Comparison of ENCODE assay signal across 12 cellular contexts in genomic region chr1:59375321-59376220, GRCh38.
A peak's percentile ranks its signal among the peaks of the same experiment; 100 is the strongest.
DNase-seq lines count a peak whose midpoint lies in the region; ATAC-seq and TF ChIP-seq lines count a peak whose summit lies in the region.
"Had no signal": no experiment of that assay in that cellular context is flagged by ENCODE, and none has a peak within 500 bp of the region (broad histone marks: within the 10 kb centered on the region; RNA-seq: fewer than 3 reads in every experiment).

No MANE protein-coding gene starts in this region.

- no peak for ATAC-seq in stimulated activated memory B cell treated with anti-CD40 and anti-IgM and Interleukin-4, amounts not matched to agents 10 μg/mL and 1 μg/mL and 100 μg/mL, for 72 hours
- no peak for ATAC-seq in HG03159 (IDR thresholded peaks at IDR 0.05; ENCODE audit: unreplicated experiment)
- ATAC-seq in HG03139 (IDR thresholded peaks at IDR 0.05; ENCODE audit: unreplicated experiment), result no peak
- ATAC-seq: lower lobe of right lung had no signal

- no peak overlapping the region for H3K4me3 Mint-ChIP-seq in stimulated activated memory B cell treated with anti-CD40 and anti-IgM and Interleukin-4, amounts not matched to agents 10 μg/mL and 1 μg/mL and 100 μg/mL, for 72 hours

- no peaks in the 10 kb centered on the region for H3K9me3 ChIP-seq in GM23248 (ENCODE audit: low read depth)
- no peaks in the 10 kb centered on the region for H3K9me3 ChIP-seq in SK-N-SH
- H3K9me3 ChIP-seq: lower lobe of right lung had no signal

- TF ChIP-seq EP300 in SK-N-SH (IDR thresholded peaks at IDR 0.05; ENCODE audit: borderline replicate concordance in 1 of 2, low read depth in 1 of 2, low read length in 1 of 2), result peak in 1 of 2 experiments; percentile 80; a peak in 2 of 4 replicates

- peak; percentile 99 for DNase-seq in GM23248
- DNase-seq in SK-N-SH, result no peak
- DNase-seq in fibroblast of the conjunctiva (ENCODE audit: low read depth), result peak; percentile 87
- DNase-seq in skeletal muscle cell (ENCODE audit: low read depth), result peak; percentile 98
- no peak for DNase-seq in NCI-H1694 treated with DMSO at 0.1 percent for 48 hours (lab: John Stamatoyannopoulos, UW)
- DNase-seq: dorsolateral prefrontal cortex; lower lobe of right lung; NCI-H2081 treated with DMSO at 0.1 percent for 48 hours; stimulated activated CD4-positive, alpha-beta T cell treated with anti-CD3 and anti-CD28 coated beads, Interleukin-1b, Interleukin-23, amount 100 ng/mL, for 48 hours had no signal

- WGBS in GM23248 (ENCODE audit: low coverage in 1 of 2, low lambda C conversion rate in 2 of 2, missing lambda C conversion rate in 2 of 2), 2 experiments, result 51 to 52% methylated on average over 6 of the region's 6 CpGs
- WGBS in SK-N-SH (ENCODE audit: low lambda C conversion rate), result 59% methylated on average over 6 of the region's 6 CpGs

- no peak for TF ChIP-seq CTCF in SK-N-SH (IDR thresholded peaks at IDR 0.05)

- H3K36me3 Mint-ChIP-seq in stimulated activated memory B cell treated with anti-CD40 and anti-IgM and Interleukin-4, amounts not matched to agents 10 μg/mL and 1 μg/mL and 100 μg/mL, for 72 hours, result peaks cover 27% of the 10 kb centered on the region

- H3K36me3 ChIP-seq in GM23248 (ENCODE audit: low read depth) (no peaks in the 10 kb centered on the region), SK-N-SH (replicated peaks in 1 of 2; ENCODE audit: control insufficient read depth in 1 of 2, insufficient read depth in 2 of 2, low read length in 1 of 2) (no peaks in the 10 kb centered on the region)
- H3K36me3 ChIP-seq: lower lobe of right lung had no signal

- peaks cover 22% of the 10 kb centered on the region for H3K4me1 ChIP-seq in GM23248 (ENCODE audit: insufficient read depth)
- peaks cover 0 to 5% of the 10 kb centered on the region in 2 experiments; a peak in 1 of 4 replicates for H3K4me1 ChIP-seq in SK-N-SH (ENCODE audit: control insufficient read depth in 1 of 2, insufficient read depth in 2 of 2, low read depth in 1 of 2, low read length in 1 of 2)
- H3K4me1 ChIP-seq: lower lobe of right lung had no signal

- H3K9me3 Mint-ChIP-seq in stimulated activated memory B cell treated with anti-CD40 and anti-IgM and Interleukin-4, amounts not matched to agents 10 μg/mL and 1 μg/mL and 100 μg/mL, for 72 hours, result peaks cover 6% of the 10 kb centered on the region

- CTCF ChIA-PET in SK-N-SH (lab: Yijun Ruan, JAX), result interaction anchor here (0.8 kb wide), 1 partner anchor 323 kb away, joined by 3 read pairs; no protein-coding TSS in a partner anchor

- H3K79me2 ChIP-seq in GM23248 (ENCODE audit: insufficient read depth), result no peaks in the 10 kb centered on the region
- no peaks in the 10 kb centered on the region for H3K79me2 ChIP-seq in SK-N-SH (ENCODE audit: insufficient read depth)

- TF ChIP-seq RAD21 in SK-N-SH (IDR thresholded peaks at IDR 0.05; ENCODE audit: low read length), result no peak

- H3F3A ChIP-seq in GM23248 (ENCODE audit: insufficient read depth) (peaks cover 16% of the 10 kb centered on the region), SK-N-SH (replicated peaks; ENCODE audit: insufficient read depth) (peaks cover 15% of the 10 kb centered on the region)

- H4K20me1 ChIP-seq in GM23248 (ENCODE audit: insufficient read depth) (no peaks in the 10 kb centered on the region), SK-N-SH (ENCODE audit: insufficient read depth) (no peaks in the 10 kb centered on the region)

- no peaks in the 10 kb centered on the region for H3K27me3 ChIP-seq in GM23248 (replicated peaks; ENCODE audit: insufficient read depth)
- H3K27me3 ChIP-seq in SK-N-SH (ENCODE audit: insufficient read depth), result no peaks in the 10 kb centered on the region
- H3K27me3 ChIP-seq: dorsolateral prefrontal cortex had no signal

- peak overlapping the region; percentile 53 for H2AFZ ChIP-seq in GM23248
- H2AFZ ChIP-seq in SK-N-SH (ENCODE audit: low read depth), result 0 out of 2 replicates have a peak overlapping the region, but pooled peaks have one; percentile 20

- no peaks in the 10 kb centered on the region for H3K9me2 ChIP-seq in GM23248 (ENCODE audit: insufficient read depth)
- H3K9me2 ChIP-seq in SK-N-SH, result no peaks in the 10 kb centered on the region

- no peaks in the 10 kb centered on the region for H3K27me3 Mint-ChIP-seq in stimulated activated memory B cell treated with anti-CD40 and anti-IgM and Interleukin-4, amounts not matched to agents 10 μg/mL and 1 μg/mL and 100 μg/mL, for 72 hours

- H3K27ac ChIP-seq in GM23248, result peak overlapping the region; percentile 83
- peak overlapping the region; percentile 77 to 91; a peak in 3 of 4 replicates for H3K27ac ChIP-seq in SK-N-SH (ENCODE audit: low read depth in 2 of 2, low read length in 1 of 2)
- H3K27ac ChIP-seq: dorsolateral prefrontal cortex, lower lobe of right lung had no signal

- H3K4me2 ChIP-seq in GM23248 (ENCODE audit: unreplicated experiment) (peak overlapping the region; percentile 80), SK-N-SH (peak overlapping the region; percentile 53; the same call in 1 of the 2 replicates)

- peak overlapping the region; percentile 52 for H3K9ac ChIP-seq in GM23248
- H3K9ac ChIP-seq in SK-N-SH, result peak overlapping the region; percentile 35; the same call in 1 of the 2 replicates

- H3K4me3 ChIP-seq in GM23248 (peak overlapping the region; percentile 27; the same call in 1 of the 2 replicates), SK-N-SH (ENCODE audit: low read depth in 2 of 2, low read length in 1 of 2) (no peak overlapping the region), skeletal muscle cell (ENCODE audit: low read depth, low read length) (no peak overlapping the region)
- H3K4me3 ChIP-seq: dorsolateral prefrontal cortex, lower lobe of right lung had no signal

- no peak overlapping the region for H3K27ac Mint-ChIP-seq in stimulated activated memory B cell treated with anti-CD40 and anti-IgM and Interleukin-4, amounts not matched to agents 10 μg/mL and 1 μg/mL and 100 μg/mL, for 72 hours

- H3K4me1 Mint-ChIP-seq in stimulated activated memory B cell treated with anti-CD40 and anti-IgM and Interleukin-4, amounts not matched to agents 10 μg/mL and 1 μg/mL and 100 μg/mL, for 72 hours, result peaks cover 6% of the 10 kb centered on the region

- in situ Hi-C loops in GM23248 (cut with MboI), result no loop called here

- POLR2A ChIA-PET in SK-N-SH (lab: Yijun Ruan, JAX), result no interaction called here

TF ChIP-seq in SK-N-SH, 30 proteins besides CTCF, POLR2A, EP300 and RAD21 (continues in another document):
- TF ChIP-seq GATA2 (CRISPR knock-in tag; IDR thresholded peaks at IDR 0.05) (no peak), YY1 (IDR thresholded peaks at IDR 0.05; ENCODE audit: low read depth) (no peak), PBX3 (IDR thresholded peaks at IDR 0.05) (peak; percentile 69), RFX5 (IDR thresholded peaks at IDR 0.05; ENCODE audit: low read length) (no peak), GABPA (IDR thresholded peaks at IDR 0.05; ENCODE audit: low read depth) (no peak), USF1 (IDR thresholded peaks at IDR 0.05; ENCODE audit: borderline replicate concordance, low read depth) (no peak), SMC3 (IDR thresholded peaks at IDR 0.05; ENCODE audit: low read depth, low read length) (no peak; the same call in 1 of the 2 replicates), EZH2phosphoT487 (IDR thresholded peaks at IDR 0.05; ENCODE audit: borderline replicate concordance, low read depth) (no peak), TAF1 (IDR thresholded peaks at IDR 0.05; ENCODE audit: borderline replicate concordance, low read depth, low read length) (no peak), TEAD4 (IDR thresholded peaks at IDR 0.05; ENCODE audit: borderline replicate concordance, insufficient read depth) (peak; percentile 74; the same call in 1 of the 2 replicates), IRF3 (IDR thresholded peaks at IDR 0.05; ENCODE audit: low read depth, low read length) (peak; percentile 30; the same call in 1 of the 2 replicates), ELF1 (IDR thresholded peaks at IDR 0.05) (0 out of 2 replicates have a peak, but pooled peaks have one; percentile 30), RXRA (IDR thresholded peaks at IDR 0.05; ENCODE audit: borderline replicate concordance, low read depth) (peak; percentile 74), FOSL2 (IDR thresholded peaks at IDR 0.05; ENCODE audit: borderline replicate concordance, low read depth) (peak; percentile 84), POLR2AphosphoS5 (IDR thresholded peaks at IDR 0.05; ENCODE audit: low read depth, low read length) (peak; percentile 49; the same call in 1 of the 2 replicates), FOXM1 (IDR thresholded peaks at IDR 0.05; ENCODE audit: low read depth) (no peak; the same call in 1 of the 2 replicates), NRF1 (IDR thresholded peaks at IDR 0.05; ENCODE audit: low read depth, low read length) (no peak), MXI1 (IDR thresholded peaks at IDR 0.05; ENCODE audit: low read depth, low read length) (no peak), SIN3A (IDR thresholded peaks at IDR 0.05; ENCODE audit: borderline replicate concordance, low read depth, low read length) (no peak), NFIC (IDR thresholded peaks at IDR 0.05; ENCODE audit: borderline replicate concordance) (peak; percentile 70)

Comparison
In these comparisons a context has a peak if more than half of its experiments do, and no peak if none do; other contexts are left out.
1. DNase-seq: peak in GM23248 (single experiment), fibroblast of the conjunctiva (single experiment) and skeletal muscle cell (single experiment); none in SK-N-SH (single experiment) and NCI-H1694 treated with DMSO at 0.1 percent for 48 hours (single experiment).